Comparison of ENCODE assay signal across 15 cellular contexts in genomic region chr4:148116264-148116663, GRCh38.
DNase-seq lines count a peak whose midpoint lies in the region; ATAC-seq and TF ChIP-seq lines count a peak whose summit lies in the region.
"Had no signal": no experiment of that assay in that cellular context is flagged by ENCODE, and none has a peak within 500 bp of the region (broad histone marks: within the 10 kb centered on the region; RNA-seq: fewer than 3 reads in every experiment).

No MANE protein-coding gene starts in this region.

- DNase-seq in ELR (ENCODE audit: low read depth) (peak; percentile 6), NCI-H69 (lab: John Stamatoyannopoulos, UW) (peak; percentile 93), epidermal melanocyte (ENCODE audit: insufficient read length, low spot score) (peak; percentile 30), osteocyte (ENCODE audit: extremely low spot score, unreplicated experiment) (no peak), NCI-H526 (lab: John Stamatoyannopoulos, UW) (no peak)
- no peak for DNase-seq in activated CD8-positive, alpha-beta memory T cell treated with anti-CD3 and anti-CD28 coated beads, Interleukin-2, amount 50 U/mL, for 4 hours
- DNase-seq: Caco-2; cerebellar nuclear complex; left ventricle myocardium inferior; NCI-H1436; stimulated activated CD4-positive, alpha-beta T cell treated with anti-CD3 and anti-CD28 coated beads, Interleukin-4, amount 100 ng/mL, for 4 hours; stimulated activated naive CD8-positive, alpha-beta T cell treated with anti-CD3 and anti-CD28 coated beads, Interleukin-15, amount 100 ng/mL, for 72 hours had no signal

- ATAC-seq in GM19351 (IDR thresholded peaks at IDR 0.05; ENCODE audit: unreplicated experiment) (no peak), GM21526 (IDR thresholded peaks at IDR 0.05; ENCODE audit: low FRiP score, unreplicated experiment) (no peak)
- ATAC-seq: stimulated activated naive CD8-positive, alpha-beta T cell treated with anti-CD3 and anti-CD28 coated beads, Interleukin-15, amount 100 ng/mL, for 72 hours had no signal

- peak overlapping the region; percentile 19 for H3K27ac Mint-ChIP-seq in osteocyte (ENCODE audit: unreplicated experiment)
- H3K27ac Mint-ChIP-seq: GM23338; stimulated activated naive CD8-positive, alpha-beta T cell treated with anti-CD3 and anti-CD28 coated beads, Interleukin-15, amount 100 ng/mL, for 72 hours had no signal

- peaks cover 47% of the 10 kb centered on the region for H3K4me1 Mint-ChIP-seq in osteocyte (ENCODE audit: unreplicated experiment)

- no peaks in the 10 kb centered on the region for H3K36me3 Mint-ChIP-seq in osteocyte (ENCODE audit: unreplicated experiment)

- H3K9me3 Mint-ChIP-seq in osteocyte (ENCODE audit: unreplicated experiment): peaks cover under 1% of the 10 kb centered on the region
- H3K9me3 Mint-ChIP-seq: GM23338; stimulated activated naive CD8-positive, alpha-beta T cell treated with anti-CD3 and anti-CD28 coated beads, Interleukin-15, amount 100 ng/mL, for 72 hours had no signal

- H3K27me3 Mint-ChIP-seq in osteocyte (ENCODE audit: unreplicated experiment): peaks cover 10% of the 10 kb centered on the region
- H3K27me3 Mint-ChIP-seq: stimulated activated naive CD8-positive, alpha-beta T cell treated with anti-CD3 and anti-CD28 coated beads, Interleukin-15, amount 100 ng/mL, for 72 hours had no signal

- H3K4me3 Mint-ChIP-seq in osteocyte (ENCODE audit: unreplicated experiment): no peak overlapping the region
- H3K4me3 Mint-ChIP-seq: GM23338; stimulated activated naive CD8-positive, alpha-beta T cell treated with anti-CD3 and anti-CD28 coated beads, Interleukin-15, amount 100 ng/mL, for 72 hours had no signal

- TF ChIP-seq CTCF in osteocyte (IDR thresholded peaks at IDR 0.05): no peak

Comparison
In these comparisons a context has a peak if more than half of its experiments do, and no peak if none do; other contexts are left out.
1. DNase-seq: peak in ELR (single experiment), NCI-H69 (single experiment) and epidermal melanocyte (single experiment); none in osteocyte (single experiment), NCI-H526 (0 of 2) and activated CD8-positive, alpha-beta memory T cell treated with anti-CD3 and anti-CD28 coated beads, Interleukin-2, amount 50 U/mL, for 4 hours (single experiment).